In genomic region chr5:89200899-89201298, GRCh38 we compare ENCODE assay signal across 30 cellular contexts.
"Had no signal": no experiment of that assay in that cellular context is flagged by ENCODE, and none has a peak within 500 bp of the region (broad histone marks: within the 10 kb centered on the region; RNA-seq: fewer than 3 reads in every experiment).

No MANE protein-coding gene starts in this region.

- H3K27ac Mint-ChIP-seq: immature natural killer cell; mesothelial cell of epicardium; naive thymus-derived CD4-positive, alpha-beta T cell; natural killer cell treated with Interleukin-12 subunit alpha and Interleukin-12 subunit beta and Interleukin-15 and Interleukin-18, amount 100 ng/mL, for 72 hours; stimulated activated naive B cell treated with anti-CD40 and anti-IgM and Interleukin-4, amounts not matched to agents 10 μg/mL and 1 μg/mL and 100 μg/mL, for 72 hours had no signal

- H3K27me3 ChIP-seq: pancreas, stomach, testis, thyroid gland, upper lobe of right lung had no signal

- H3K4me1 Mint-ChIP-seq: immature natural killer cell; mesothelial cell of epicardium; naive thymus-derived CD4-positive, alpha-beta T cell; stimulated activated naive B cell treated with anti-CD40 and anti-IgM and Interleukin-4, amounts not matched to agents 10 μg/mL and 1 μg/mL and 100 μg/mL, for 72 hours had no signal

- DNase-seq: hypothalamus; immature natural killer cell; kidney; left ventricle myocardium inferior; mesendoderm; naive thymus-derived CD4-positive, alpha-beta T cell; nucleus accumbens; pancreas; posterior cingulate gyrus; retina; right cardiac atrium; stimulated activated CD4-positive, alpha-beta T cell treated with anti-CD3 and anti-CD28 coated beads, Interleukin-12 subunit alpha, Interleukin-12 subunit beta, amount 100 ng/mL, for 4 hours; stimulated activated CD4-positive, alpha-beta T cell treated with anti-CD3 and anti-CD28 coated beads, Interleukin-15, amount 100 ng/mL, for 24 hours; stimulated activated CD4-positive, alpha-beta T cell treated with anti-CD3 and anti-CD28 coated beads, Interleukin-2, amount 100 ng/mL, for 24 hours; stimulated activated CD4-positive, alpha-beta T cell treated with anti-CD3 and anti-CD28 coated beads, Interleukin-4, amount 100 ng/mL, for 1 hour; stimulated activated naive B cell treated with anti-CD40 and anti-IgM and Interleukin-4, amounts not matched to agents 10 μg/mL and 1 μg/mL and 100 μg/mL, for 72 hours; stimulated activated naive CD8-positive, alpha-beta T cell treated with anti-CD3 and anti-CD28 coated beads, Interleukin-15, Interleukin-2, amounts not matched to agents 100 U/mL and 50 U/mL, for 24 hours; stomach; testis; thyroid gland; trophoblast cell; upper lobe of right lung had no signal

- H3K4me3 Mint-ChIP-seq: immature natural killer cell; mesothelial cell of epicardium; naive thymus-derived CD4-positive, alpha-beta T cell; natural killer cell treated with Interleukin-12 subunit alpha and Interleukin-12 subunit beta and Interleukin-15 and Interleukin-18, amount 100 ng/mL, for 72 hours; stimulated activated naive B cell treated with anti-CD40 and anti-IgM and Interleukin-4, amounts not matched to agents 10 μg/mL and 1 μg/mL and 100 μg/mL, for 72 hours had no signal

- H3K4me1 ChIP-seq: left ventricle myocardium inferior, pancreas, prostate gland, stomach, testis, thyroid gland, upper lobe of right lung had no signal

- H3K9me3 ChIP-seq: pancreas, prostate gland, testis, thyroid gland had no signal

- FAIRE-seq: islet of Langerhans, kidney, pancreas, urothelium cell line had no signal

- ATAC-seq: naive thymus-derived CD4-positive, alpha-beta T cell; natural killer cell treated with Interleukin-12 subunit alpha and Interleukin-12 subunit beta and Interleukin-15 and Interleukin-18, amount 100 ng/mL, for 72 hours; pancreas; right cardiac atrium; sciatic nerve; stimulated activated naive B cell treated with anti-CD40 and anti-IgM and Interleukin-4, amounts not matched to agents 10 μg/mL and 1 μg/mL and 100 μg/mL, for 72 hours; stimulated activated naive CD8-positive, alpha-beta T cell treated with anti-CD3 and anti-CD28 coated beads, Interleukin-15, Interleukin-2, amounts not matched to agents 100 U/mL and 50 U/mL, for 24 hours; upper lobe of right lung had no signal

- H3K27me3 Mint-ChIP-seq: natural killer cell treated with Interleukin-12 subunit alpha and Interleukin-12 subunit beta and Interleukin-15 and Interleukin-18, amount 100 ng/mL, for 72 hours; stimulated activated naive B cell treated with anti-CD40 and anti-IgM and Interleukin-4, amounts not matched to agents 10 μg/mL and 1 μg/mL and 100 μg/mL, for 72 hours had no signal

- H3K4me3 ChIP-seq: left ventricle myocardium inferior, lung, pancreas, prostate gland, skin epidermis, stomach, testis, thyroid gland, upper lobe of right lung had no signal

- H3K36me3 ChIP-seq: left ventricle myocardium inferior, pancreas, prostate gland, stomach, thyroid gland, upper lobe of right lung had no signal

- H3K27ac ChIP-seq: left ventricle myocardium inferior, pancreas, prostate gland, skin epidermis, stomach, testis, thyroid gland, upper lobe of right lung had no signal
